ENCODE assay signal across 15 cellular contexts in genomic region chr1:218668151-218668550, GRCh38.
DNase-seq lines count a peak whose midpoint lies in the region; ATAC-seq and TF ChIP-seq lines count a peak whose summit lies in the region.
"Had no signal": no experiment of that assay in that cellular context is flagged by ENCODE, and none has a peak within 500 bp of the region (broad histone marks: within the 10 kb centered on the region; RNA-seq: fewer than 3 reads in every experiment).

No MANE protein-coding gene starts in this region.

- DNase-seq in HCEC 1CT = peak; percentile 35
- DNase-seq in Panc1 (ENCODE audit: low read depth, low spot score) = no peak
- peak; percentile 41 for DNase-seq in fibroblast of pulmonary artery (ENCODE audit: low read depth)
- DNase-seq in mesothelial cell of epicardium (ENCODE audit: low spot score in 2 of 2, unreplicated experiment in 2 of 2) = no peak
- DNase-seq in NCI-H146 treated with DMSO at 0.1 percent for 48 hours (lab: John Stamatoyannopoulos, UW; ENCODE audit: unreplicated experiment) = no peak
- no peak for DNase-seq in RKO (ENCODE audit: low spot score)
- DNase-seq: 8988T; ACHN; Calu3; CD4-positive, CD25-positive, alpha-beta regulatory T cell; DMS 273 treated with DMSO at 0.1 percent for 48 hours; GM23248 had no signal

- POLR2A ChIA-PET in Panc1 (lab: Charles Lee) = no interaction called here

- ATAC-seq in Panc1 (no peak), HG03521 (IDR thresholded peaks at IDR 0.05; ENCODE audit: unreplicated experiment) (no peak)
- ATAC-seq: GM12878 had no signal

- peaks cover 19% of the 10 kb centered on the region for H3K4me1 Mint-ChIP-seq in mesothelial cell of epicardium
- H3K4me1 Mint-ChIP-seq: CD4-positive, CD25-positive, alpha-beta regulatory T cell had no signal

- peaks cover 9% of the 10 kb centered on the region for H3K9me3 Mint-ChIP-seq in mesothelial cell of epicardium

- no peak overlapping the region for H3K4me3 Mint-ChIP-seq in mesothelial cell of epicardium
- H3K4me3 Mint-ChIP-seq: CD4-positive, CD25-positive, alpha-beta regulatory T cell had no signal

- H3K27ac Mint-ChIP-seq in mesothelial cell of epicardium = peak overlapping the region; percentile 19
- H3K27ac Mint-ChIP-seq: CD4-positive, CD25-positive, alpha-beta regulatory T cell had no signal

- peaks cover 2% of the 10 kb centered on the region for H3K36me3 Mint-ChIP-seq in mesothelial cell of epicardium
- H3K36me3 Mint-ChIP-seq: CD4-positive, CD25-positive, alpha-beta regulatory T cell had no signal

- H3K4me1 ChIP-seq in Panc1 (ENCODE audit: control insufficient read depth, insufficient read depth, low read length) = peaks cover 25% of the 10 kb centered on the region
- H3K4me1 ChIP-seq: BLaER1 treated with 17β-estradiol and CSF1 and Interleukin-3, amounts not matched to agents 10 nM and 100 nM had no signal

- H3K27ac ChIP-seq in Panc1 (ENCODE audit: low read length) = peak overlapping the region; percentile 54; the same call in 1 of the 2 replicates
- H3K27ac ChIP-seq: BLaER1 treated with 17β-estradiol and CSF1 and Interleukin-3, amounts not matched to agents 10 nM and 100 nM; GM23248 had no signal

- H3K4me3 ChIP-seq in Panc1 (ENCODE audit: low read depth in 2 of 2, low read length in 2 of 2) (no peak overlapping the region), fibroblast of pulmonary artery (replicated peaks; ENCODE audit: low read depth, low read length) (no peak overlapping the region)
- H3K4me3 ChIP-seq: BLaER1 treated with 17β-estradiol and CSF1 and Interleukin-3, amounts not matched to agents 10 nM and 100 nM; GM12878; GM23248 had no signal

- no peaks in the 10 kb centered on the region for H3K36me3 ChIP-seq in Panc1 (ENCODE audit: control insufficient read depth, insufficient read depth, low read length)
- H3K36me3 ChIP-seq: BLaER1 treated with 17β-estradiol and CSF1 and Interleukin-3, amounts not matched to agents 10 nM and 100 nM had no signal

- no peaks in the 10 kb centered on the region for H3K27me3 Mint-ChIP-seq in mesothelial cell of epicardium (ENCODE audit: low read depth)
- H3K27me3 Mint-ChIP-seq: CD4-positive, CD25-positive, alpha-beta regulatory T cell had no signal

- CTCF ChIA-PET in Panc1 (lab: Charles Lee) = no interaction called here

- no peaks in the 10 kb centered on the region for H3K27me3 ChIP-seq in Panc1 (ENCODE audit: control insufficient read depth, insufficient read depth, low read length)
- H3K27me3 ChIP-seq: BLaER1 treated with 17β-estradiol and CSF1 and Interleukin-3, amounts not matched to agents 10 nM and 100 nM had no signal

- no TSS peak for BruUV-seq in Panc1 (replicated peaks; lab: Mats Ljungman, UMichigan)

- H3K9me3 ChIP-seq in Panc1 (ENCODE audit: control insufficient read depth, insufficient read depth, low read depth, low read length) = peaks cover 5% of the 10 kb centered on the region; the same call in 1 of the 2 replicates
- H3K9me3 ChIP-seq: BLaER1 treated with 17β-estradiol and CSF1 and Interleukin-3, amounts not matched to agents 10 nM and 100 nM had no signal

- intact Hi-C loops in Panc1 (cut with micrococcal nuclease; ENCODE audit: unreplicated experiment) = no loop called here

- no peak for TF ChIP-seq CTCF in Panc1 (IDR thresholded peaks at IDR 0.05)
- no peak for TF ChIP-seq CTCF in fibroblast of pulmonary artery (IDR thresholded peaks at IDR 0.05; ENCODE audit: low read length, missing control alignments)
- no peak for TF ChIP-seq CTCF in mesothelial cell of epicardium (IDR thresholded peaks at IDR 0.05; ENCODE audit: unreplicated experiment)

- in situ Hi-C loops in Panc1 (cut with HindIII; ENCODE audit: low pct_unique_long_range_greater_than_20kb, low sequenced_read_pairs) = no loop called here

Comparison
In these comparisons a context has a peak if more than half of its experiments do, and no peak if none do; other contexts are left out.
1. DNase-seq: peak in HCEC 1CT (single experiment) and fibroblast of pulmonary artery (single experiment); none in Panc1 (single experiment), mesothelial cell of epicardium (0 of 2), NCI-H146 treated with DMSO at 0.1 percent for 48 hours (single experiment) and RKO (single experiment).